ENCODE assay signal across 8 cellular contexts in genomic region chr20:63441777-63442493, GRCh38. TPM values are rescaled to one million over a fixed set of nuclear protein-coding genes. Genes with fewer than 3 reads are reported as not detected.
DNase-seq lines count a peak whose midpoint lies in the region; ATAC-seq and TF ChIP-seq lines count a peak whose summit lies in the region.

No MANE protein-coding gene starts in this region.

- H3K9me3 Mint-ChIP-seq in WTC11: peaks cover 14% of the 10 kb centered on the region

- H3K4me1 Mint-ChIP-seq in WTC11: peaks cover under 1% of the 10 kb centered on the region; the same call in 1 of the 2 replicates

- H3K4me3 ChIP-seq in GM06990 (replicated peaks; ENCODE audit: low read depth, low read length) (no peak overlapping the region), LNCaP clone FGC (ENCODE audit: low read depth, low read length) (no peak overlapping the region), cardiac fibroblast (replicated peaks in 1 of 2; ENCODE audit: low read depth in 2 of 2, low read length in 2 of 2) (no peak overlapping the region), stomach (no peak overlapping the region)

- DNase-seq in GM06990 (ENCODE audit: extremely low read depth, insufficient read length) (peak; percentile 71), LNCaP clone FGC (ENCODE audit: low read depth) (no peak), WTC11 (ENCODE audit: low spot score) (peak; percentile 77), cardiac fibroblast (ENCODE audit: low read depth in 2 of 2) (peak; percentile 38 to 40), midbrain (lab: John Stamatoyannopoulos, UW) (peak; percentile 7), stomach (peak; percentile 73)

- peak; percentile 83 for TF ChIP-seq CTCF in GM06990 (IDR thresholded peaks at IDR 0.05; ENCODE audit: insufficient read depth, low read length, poor library complexity, severe bottlenecking)
- peak; percentile 65 for TF ChIP-seq CTCF in LNCaP clone FGC (IDR thresholded peaks at IDR 0.05; ENCODE audit: control insufficient read depth, extremely low read depth, insufficient read depth)
- TF ChIP-seq CTCF in WTC11 (IDR thresholded peaks at IDR 0.05): 0 out of 2 replicates have a peak, but pooled peaks have one; percentile 23
- peak; percentile 52 for TF ChIP-seq CTCF in cardiac fibroblast (IDR thresholded peaks at IDR 0.05; ENCODE audit: low read depth, low read length)
- peak in 4 of 7 experiments; percentile 12 to 36 (median 18) for TF ChIP-seq CTCF in stomach (IDR thresholded peaks at IDR 0.05)

- H3K27me3 ChIP-seq in GM06990 (replicated peaks; ENCODE audit: control insufficient read depth, insufficient read depth, low read length) (no peaks in the 10 kb centered on the region), stomach (peaks cover 0 to 79% (median 20%) of the 10 kb centered on the region in 3 donors)

- peak; percentile 79 for ATAC-seq in WTC11
- ATAC-seq in GM21825 (IDR thresholded peaks at IDR 0.05; ENCODE audit: unreplicated experiment): no peak
- ATAC-seq in HG02840 (IDR thresholded peaks at IDR 0.05; ENCODE audit: low FRiP score, unreplicated experiment): no peak

- no peaks in the 10 kb centered on the region for H3K27me3 Mint-ChIP-seq in WTC11 (ENCODE audit: low read depth)

- no peak overlapping the region for H3K4me3 Mint-ChIP-seq in WTC11

- CTCF ChIA-PET in WTC11 (lab: Charles Lee): interaction anchor here (0.7 to 2.1 kb wide), 23 partner anchors 9 to 219 kb away, joined by 3 to 12 read pairs (median 5); partner anchors contain the start of gene PPDPF

- no peak for TF ChIP-seq POLR2A in stomach (IDR thresholded peaks at IDR 0.05)

- 45 to 51% (median 49%) methylated on average over 15 to 18 of the region's 18 CpGs for WGBS in stomach, 5 donors

- H3K9me3 ChIP-seq in stomach: no peaks in the 10 kb centered on the region

- no peak overlapping the region for H3K27ac ChIP-seq in stomach

- no peak for TF ChIP-seq EP300 in stomach (IDR thresholded peaks at IDR 0.05)

- H3K36me3 Mint-ChIP-seq in WTC11: peaks cover 7% of the 10 kb centered on the region

- POLR2A ChIA-PET in WTC11 (lab: Charles Lee): interaction anchor here (0.5 kb wide), 1 partner anchor 1064 kb away, joined by 5 read pairs; no protein-coding TSS in a partner anchor

- H3K4me1 ChIP-seq in stomach: no peaks in the 10 kb centered on the region

- no peak overlapping the region for H3K27ac Mint-ChIP-seq in WTC11

- intact Hi-C loops in stomach (cut with DNase I; ENCODE audit: low total_unique reads): no loop called here

- H3K36me3 ChIP-seq in GM06990 (ENCODE audit: control insufficient read depth, insufficient read depth, low read length): no peaks in the 10 kb centered on the region
- H3K36me3 ChIP-seq in stomach: no peaks in the 10 kb centered on the region

TF ChIP-seq in WTC11, 78 proteins besides CTCF, POLR2A, EP300 and RAD21:
- TF ChIP-seq FOXJ3 (CRISPR knock-in tag; IDR thresholded peaks at IDR 0.05; ENCODE audit: borderline replicate concordance): no peak
- TF ChIP-seq CBFB (CRISPR knock-in tag; IDR thresholded peaks at IDR 0.05; ENCODE audit: low read depth): no peak
- no peak for TF ChIP-seq SMAD3 (CRISPR knock-in tag; IDR thresholded peaks at IDR 0.05; ENCODE audit: borderline replicate concordance)
- no peak for TF ChIP-seq ZNF138 (CRISPR knock-in tag; conservative IDR thresholded peaks at IDR 0.05)
- TF ChIP-seq ELF4 (CRISPR knock-in tag; IDR thresholded peaks at IDR 0.05; ENCODE audit: low read depth): no peak
- no peak for TF ChIP-seq KAT7 (CRISPR knock-in tag; IDR thresholded peaks at IDR 0.05; ENCODE audit: borderline replicate concordance)
- no peak for TF ChIP-seq ZBTB21 (CRISPR knock-in tag; IDR thresholded peaks at IDR 0.05; ENCODE audit: borderline replicate concordance)
- TF ChIP-seq FOXK1 (CRISPR knock-in tag; IDR thresholded peaks at IDR 0.05): no peak
- no peak for TF ChIP-seq ZNF425 (CRISPR knock-in tag; conservative IDR thresholded peaks at IDR 0.05)
- no peak for TF ChIP-seq ZNF219 (CRISPR knock-in tag; IDR thresholded peaks at IDR 0.05; ENCODE audit: borderline replicate concordance)
- TF ChIP-seq ESRRA (CRISPR knock-in tag; IDR thresholded peaks at IDR 0.05; ENCODE audit: borderline replicate concordance): no peak
- TF ChIP-seq CREB1 (CRISPR knock-in tag; IDR thresholded peaks at IDR 0.05): no peak
- no peak for TF ChIP-seq ZNF317 (CRISPR knock-in tag; IDR thresholded peaks at IDR 0.05; ENCODE audit: borderline replicate concordance, low read depth)
- no peak for TF ChIP-seq ERG (CRISPR knock-in tag; IDR thresholded peaks at IDR 0.05)
- TF ChIP-seq ZMAT4 (CRISPR knock-in tag; IDR thresholded peaks at IDR 0.05): no peak

RNA-seq across cellular contexts. Expression of gene KCNQ2, which starts 30.5 kb away (rescaled TPM):
- total RNA-seq in WTC11 (2021) (99.8 to 112 TPM (median 108 TPM) in 3 replicates), stomach (1 to 10 TPM in 1 of 5 donors, not detected in 4; 2.2 TPM)
- under 1 TPM in 2 of 3 donors, not detected in 1; 0.03 to 0.25 TPM for polyA plus RNA-seq in stomach

RNA-seq across cellular contexts. Expression of gene EEF1A2, which starts 56.9 kb away (rescaled TPM):
- 26.0 to 35.7 TPM (median 34.9 TPM) in 3 replicates for total RNA-seq in WTC11 (2021)
- 10 to 100 TPM in 2 of 5 donors, 1 to 10 TPM in 1, under 1 TPM in 1, not detected in 1; 0.58 to 64.8 (median 16.7) TPM for total RNA-seq in stomach
- 10 to 100 TPM in 2 of 3 donors, 1 to 10 TPM in 1; 4.6 to 53.0 (median 25.0) TPM for polyA plus RNA-seq in stomach

Comparison
In these comparisons a context has a peak if more than half of its experiments do, and no peak if none do; other contexts are left out.
1. CTCF ChIP-seq: peak in every context shown above with its lines; median percentile 83 in GM06990; 65 in LNCaP clone FGC; 52 in cardiac fibroblast; 23 in WTC11; 18 in stomach.
2. RNA of gene KCNQ2, which starts 30.5 kb away (total RNA-seq): 99.8 to 112 TPM in WTC11; 2.2 TPM in stomach; every median in the first group is over 10 times any median in the second.